8 cellular contexts compared by ENCODE assay signal in the genomic region with DNA sequence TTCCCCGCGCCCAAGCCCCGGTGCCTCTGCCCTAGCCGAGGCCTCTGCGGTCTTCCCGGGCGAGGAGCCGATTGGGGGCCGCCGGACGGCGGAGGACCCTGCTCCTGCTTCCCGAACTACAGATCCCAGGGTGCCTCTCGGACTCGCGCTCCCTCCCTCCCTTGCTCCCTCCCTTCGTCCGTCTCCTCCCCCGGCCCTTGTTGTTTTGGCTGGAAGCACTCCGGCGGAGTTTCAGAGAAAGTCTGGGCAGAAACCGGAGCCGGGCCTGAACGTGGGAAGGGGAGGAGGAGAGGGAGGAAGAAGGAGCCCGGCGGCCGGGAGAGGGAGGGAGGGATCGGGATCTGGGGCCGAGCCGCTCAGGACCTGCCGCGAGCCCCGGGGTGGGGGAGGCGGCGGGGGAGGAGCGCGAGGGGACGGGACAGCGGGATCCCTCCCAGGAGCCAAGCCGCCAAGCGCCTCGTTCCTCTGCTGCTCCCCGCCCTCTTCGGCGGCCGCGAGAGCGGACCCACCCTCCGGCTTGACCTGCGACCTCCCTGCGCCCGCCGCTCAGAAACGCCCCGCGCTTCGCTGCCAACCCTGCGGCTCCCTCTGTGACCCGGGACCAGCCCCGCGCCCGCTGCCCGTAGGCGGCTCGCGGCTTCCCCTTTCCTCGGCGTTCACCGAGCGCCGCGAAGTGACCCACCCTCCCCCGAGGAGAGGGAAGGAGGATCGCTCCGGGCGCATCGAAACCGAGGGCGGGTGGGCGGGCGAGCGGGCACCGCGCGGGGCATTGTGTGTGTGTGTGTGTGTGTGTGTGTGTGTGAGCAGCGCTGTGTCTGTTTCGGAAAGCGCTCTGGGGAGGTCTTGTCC. TPM values are rescaled to one million over a fixed set of nuclear protein-coding genes. Genes with fewer than 3 reads are reported as not detected.
A peak's percentile ranks its signal among the peaks of the same experiment; 100 is the strongest.
DNase-seq lines count a peak whose midpoint lies in the region; ATAC-seq, FAIRE-seq and TF ChIP-seq lines count a peak whose summit lies in the region.

No MANE protein-coding gene starts in this region.

- POLR2A ChIA-PET in Caco-2 (lab: Charles Lee) = interaction anchor here (0.6 to 1.0 kb wide), 3 partner anchors 21 to 129 kb away, joined by 3 to 4 read pairs (median 3); no protein-coding TSS in a partner anchor

- H3K4me3 Mint-ChIP-seq in Caco-2 (ENCODE audit: unreplicated experiment) = peak overlapping the region; percentile 99
- peak overlapping the region; percentile 75 for H3K4me3 Mint-ChIP-seq in activated naive CD4-positive, alpha-beta T cell treated with anti-CD3 and anti-CD28 coated beads for 36 hours
- H3K4me3 Mint-ChIP-seq in nephron progenitor cell = peak overlapping the region; percentile 100

- H3K9me3 Mint-ChIP-seq in Caco-2 (ENCODE audit: unreplicated experiment) = no peaks in the 10 kb centered on the region
- H3K9me3 Mint-ChIP-seq in activated naive CD4-positive, alpha-beta T cell treated with anti-CD3 and anti-CD28 coated beads for 36 hours = no peaks in the 10 kb centered on the region
- peaks cover 5% of the 10 kb centered on the region for H3K9me3 Mint-ChIP-seq in nephron progenitor cell

- no TSS peak for BruUV-seq in Caco-2 (replicated peaks; lab: Mats Ljungman, UMichigan)

- H3K4me1 ChIP-seq in Caco-2 (peaks cover 25% of the 10 kb centered on the region), foreskin keratinocyte (peaks cover 6% of the 10 kb centered on the region)

- ATAC-seq in GM19043 (IDR thresholded peaks at IDR 0.05; ENCODE audit: low read depth, unreplicated experiment) = peak; percentile 51
- ATAC-seq in HG03159 (IDR thresholded peaks at IDR 0.05; ENCODE audit: unreplicated experiment) = peak; percentile 38
- peak; percentile 77 for ATAC-seq in foreskin keratinocyte

- H3K27me3 Mint-ChIP-seq in Caco-2 (ENCODE audit: insufficient read depth, unreplicated experiment) = no peaks in the 10 kb centered on the region
- peaks cover 40% of the 10 kb centered on the region for H3K27me3 Mint-ChIP-seq in activated naive CD4-positive, alpha-beta T cell treated with anti-CD3 and anti-CD28 coated beads for 36 hours (ENCODE audit: low read depth)
- H3K27me3 Mint-ChIP-seq in nephron progenitor cell (ENCODE audit: low read depth, poor library complexity) = peaks cover 4% of the 10 kb centered on the region

- H3K36me3 ChIP-seq in Caco-2 (ENCODE audit: control insufficient read depth, insufficient read depth, low read length) = no peaks in the 10 kb centered on the region

- peak in 1 of 2 experiments; percentile 31 for TF ChIP-seq CTCF in Caco-2 (IDR thresholded peaks at IDR 0.05; ENCODE audit: insufficient read depth in 1 of 2, low read depth in 1 of 2, low read length in 1 of 2, severe bottlenecking in 1 of 2, unreplicated experiment in 1 of 2)
- TF ChIP-seq CTCF in foreskin keratinocyte (conservative IDR thresholded peaks at IDR 0.05) = no peak
- TF ChIP-seq CTCF in nephron progenitor cell (IDR thresholded peaks at IDR 0.05) = no peak

- H3K4me3 ChIP-seq in Caco-2 (ENCODE audit: low read depth, low read length) = peak overlapping the region; percentile 76

- H3K4me1 Mint-ChIP-seq in Caco-2 (ENCODE audit: low read depth, unreplicated experiment) (peaks cover 21% of the 10 kb centered on the region), nephron progenitor cell (peaks cover 28% of the 10 kb centered on the region)
- peaks cover 3% of the 10 kb centered on the region for H3K4me1 Mint-ChIP-seq in activated naive CD4-positive, alpha-beta T cell treated with anti-CD3 and anti-CD28 coated beads for 36 hours (ENCODE audit: low read depth)

- peaks cover 21% of the 10 kb centered on the region for H3K36me3 Mint-ChIP-seq in Caco-2 (ENCODE audit: insufficient read depth, unreplicated experiment)
- H3K36me3 Mint-ChIP-seq in activated naive CD4-positive, alpha-beta T cell treated with anti-CD3 and anti-CD28 coated beads for 36 hours (ENCODE audit: low read depth) = no peaks in the 10 kb centered on the region
- H3K36me3 Mint-ChIP-seq in nephron progenitor cell (ENCODE audit: low read depth) = peaks cover 5% of the 10 kb centered on the region

- intact Hi-C loops in Caco-2 (cut with micrococcal nuclease; ENCODE audit: unreplicated experiment) = loop anchor here (1.0 to 2.0 kb wide), 4 partner anchors 23 to 111 kb away; no protein-coding TSS in a partner anchor
- intact Hi-C loops in activated naive CD4-positive, alpha-beta T cell treated with anti-CD3 and anti-CD28 coated beads for 36 hours (cut with micrococcal nuclease) = loop anchor here (2.0 kb wide), 2 partner anchors 151 to 177 kb away; partner anchors contain the start of genes SMARCA5 and USP38

- CTCF ChIA-PET in Caco-2 (lab: Charles Lee) = interaction anchor here (0.8 to 1.2 kb wide), 4 partner anchors 9 to 129 kb away, joined by 3 to 5 read pairs (median 3); no protein-coding TSS in a partner anchor
- CTCF ChIA-PET in activated naive CD4-positive, alpha-beta T cell treated with anti-CD3 and anti-CD28 coated beads for 36 hours (lab: Charles Lee) = interaction anchor here (1.3 kb wide), 1 partner anchor 222 kb away, joined by 3 read pairs; no protein-coding TSS in a partner anchor

- H3K27ac Mint-ChIP-seq in Caco-2 (ENCODE audit: unreplicated experiment) = peak overlapping the region; percentile 90
- H3K27ac Mint-ChIP-seq in activated naive CD4-positive, alpha-beta T cell treated with anti-CD3 and anti-CD28 coated beads for 36 hours = no peak overlapping the region
- H3K27ac Mint-ChIP-seq in nephron progenitor cell = peak overlapping the region; percentile 94

- no peak for FAIRE-seq in urothelium cell line (lab: Jason Lieb, UNC)

- H3K27me3 ChIP-seq in Caco-2 (replicated peaks; ENCODE audit: control insufficient read depth, insufficient read depth, low read length) (no peaks in the 10 kb centered on the region), foreskin keratinocyte (no peaks in the 10 kb centered on the region)

- H3K9me3 ChIP-seq in Caco-2 = no peaks in the 10 kb centered on the region

- peak; percentile 89 to 91 for DNase-seq in Caco-2
- DNase-seq in NCI-H526 (lab: John Stamatoyannopoulos, UW) = peak; percentile 48 to 83
- DNase-seq in activated naive CD4-positive, alpha-beta T cell treated with anti-CD3 and anti-CD28 coated beads for 36 hours = peak; percentile 43
- DNase-seq in foreskin keratinocyte = peak; percentile 82 to 87
- peak; percentile 86 for DNase-seq in nephron progenitor cell
- peak; percentile 80 for DNase-seq in urothelium cell line (ENCODE audit: low spot score)

- H3K27ac ChIP-seq in foreskin keratinocyte = peak overlapping the region; percentile 82

RNA-seq across cellular contexts. Expression of gene GAB1, which starts 0.5 kb away (rescaled TPM):
- total RNA-seq in Caco-2 (2022) = 46.9 and 48.9 TPM in 2 replicates
- under 1 TPM; 0.12 to 0.29 TPM for total RNA-seq in activated naive CD4-positive, alpha-beta T cell treated with anti-CD3 and anti-CD28 coated beads for 36 hours
- total RNA-seq in foreskin keratinocyte = 10.4 and 12.8 TPM in 2 replicates
- 1.3 and 1.8 TPM in 2 replicates for polyA plus RNA-seq in foreskin keratinocyte

Comparison
In these comparisons a context has a peak if more than half of its experiments do, and no peak if none do; other contexts are left out.
1. Peak in every context shown above with its lines: DNase-seq, ATAC-seq, H3K4me3 ChIP-seq and H3K27ac ChIP-seq.